In the genomic region with DNA sequence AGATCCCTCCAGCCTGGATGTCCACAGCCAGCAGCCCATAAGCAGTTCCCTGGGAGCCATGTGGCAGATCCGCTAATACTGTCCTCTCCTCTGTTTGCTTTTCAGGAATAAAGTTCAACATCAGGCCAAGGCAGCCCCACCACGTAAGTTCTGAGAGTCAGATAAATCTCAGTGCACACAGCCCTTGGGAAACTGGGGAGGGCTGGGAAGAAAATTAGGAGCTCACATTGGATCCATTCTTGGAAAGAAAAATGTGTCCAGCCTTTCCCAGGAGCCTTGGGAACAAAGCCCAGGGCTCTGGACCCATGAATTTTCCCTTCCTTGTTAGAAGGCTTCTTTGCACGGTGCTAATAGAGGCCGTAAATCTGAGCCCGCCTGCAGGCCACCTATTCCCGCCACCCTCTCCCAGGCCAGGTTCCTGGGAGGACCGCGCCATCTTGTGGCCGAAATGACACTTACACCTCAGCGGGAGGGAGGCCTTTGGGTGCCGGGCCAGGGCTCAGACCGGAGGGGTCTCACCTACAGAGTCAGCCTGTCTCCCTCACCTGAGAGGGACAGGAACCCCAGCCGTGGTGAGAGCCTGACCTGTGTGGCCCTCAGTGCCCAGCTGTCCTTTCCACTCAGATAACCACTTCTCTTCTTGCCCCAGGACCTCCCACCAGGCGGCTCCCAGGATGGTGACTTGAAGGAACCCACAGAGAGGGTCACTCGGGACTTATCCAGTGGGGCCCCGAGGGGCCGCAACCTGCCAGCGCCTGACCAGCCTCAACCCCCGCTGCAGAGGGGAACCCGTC, we compare ENCODE assay signal across 8 cellular contexts. TPM values are rescaled to one million over a fixed set of nuclear protein-coding genes. Genes with fewer than 3 reads are reported as not detected.
DNase-seq lines count a peak whose midpoint lies in the region; ATAC-seq, FAIRE-seq and TF ChIP-seq lines count a peak whose summit lies in the region.

No MANE protein-coding gene starts in this region.

- TF ChIP-seq CTCF in WTC11 (IDR thresholded peaks at IDR 0.05) (peak; percentile 91), bronchial epithelial cell (IDR thresholded peaks at IDR 0.05; ENCODE audit: insufficient read depth, low read length, severe bottlenecking) (peak; percentile 85)

- H3K36me3 Mint-ChIP-seq in WTC11, result no peaks in the 10 kb centered on the region

- CTCF ChIA-PET in WTC11 (lab: Charles Lee), result interaction anchor here (0.6 to 5.5 kb wide), 11 partner anchors 9 to 374 kb away, joined by 3 to 70 read pairs (median 4); no protein-coding TSS in a partner anchor

- H3K27ac Mint-ChIP-seq in WTC11, result no peak overlapping the region

- no peaks in the 10 kb centered on the region; the same call in 1 of the 2 replicates for H3K27me3 Mint-ChIP-seq in WTC11 (ENCODE audit: low read depth)

- H3K4me3 Mint-ChIP-seq in WTC11, result no peak overlapping the region

- no peak overlapping the region for H3K4me3 ChIP-seq in bronchial epithelial cell (ENCODE audit: low read depth, low read length)

- no peak for FAIRE-seq in H54 (lab: Jason Lieb, UNC)
- FAIRE-seq in bronchial epithelial cell (lab: Jason Lieb, UNC), result no peak

- H3K4me1 Mint-ChIP-seq in WTC11, result no peaks in the 10 kb centered on the region

- POLR2A ChIA-PET in WTC11 (lab: Charles Lee), result no interaction called here

- no peak for TF ChIP-seq POLR2A in H54 (IDR thresholded peaks at IDR 0.05; ENCODE audit: low read depth, low read length)

- H3K9me3 Mint-ChIP-seq in WTC11, result no peaks in the 10 kb centered on the region

- DNase-seq in C1 segment of cervical spinal cord (lab: John Stamatoyannopoulos, UW), result peak in 11 of 14 donors; percentile 13 to 82 (median 57)
- peak; percentile 92 for DNase-seq in H54 (ENCODE audit: insufficient read length, low spot score)
- peak; percentile 87 for DNase-seq in NCI-H2196 (lab: John Stamatoyannopoulos, UW; ENCODE audit: unreplicated experiment)
- peak; percentile 81 for DNase-seq in WTC11 (ENCODE audit: low spot score)
- DNase-seq in bronchial epithelial cell (ENCODE audit: low read depth), result peak; percentile 24
- DNase-seq in kidney glomerular epithelial cell (lab: John Stamatoyannopoulos, UW), result peak; percentile 30
- DNase-seq in stimulated activated CD4-positive, alpha-beta T cell treated with anti-CD3 and anti-CD28 coated beads, Interleukin-2, amount 100 ng/mL, for 48 hours, result peak; percentile 77 to 80

- ATAC-seq in WTC11, result peak; percentile 71
- ATAC-seq in HG02884 (IDR thresholded peaks at IDR 0.05; ENCODE audit: unreplicated experiment), result no peak

- H3K27me3 ChIP-seq in bronchial epithelial cell (ENCODE audit: control insufficient read depth, insufficient read depth, low read length), result no peaks in the 10 kb centered on the region

- H3K36me3 ChIP-seq in bronchial epithelial cell (ENCODE audit: control insufficient read depth, insufficient read depth, low read length), result no peaks in the 10 kb centered on the region

TF ChIP-seq in WTC11, 78 proteins besides CTCF, POLR2A, EP300 and RAD21:
- no peak for TF ChIP-seq SMAD4 (CRISPR knock-in tag; IDR thresholded peaks at IDR 0.05)
- TF ChIP-seq, protein P1, sequence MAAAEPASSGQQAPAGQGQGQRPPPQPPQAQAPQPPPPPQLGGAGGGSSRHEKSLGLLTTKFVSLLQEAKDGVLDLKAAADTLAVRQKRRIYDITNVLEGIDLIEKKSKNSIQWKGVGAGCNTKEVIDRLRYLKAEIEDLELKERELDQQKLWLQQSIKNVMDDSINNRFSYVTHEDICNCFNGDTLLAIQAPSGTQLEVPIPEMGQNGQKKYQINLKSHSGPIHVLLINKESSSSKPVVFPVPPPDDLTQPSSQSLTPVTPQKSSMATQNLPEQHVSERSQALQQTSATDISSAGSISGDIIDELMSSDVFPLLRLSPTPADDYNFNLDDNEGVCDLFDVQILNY (CRISPR knock-in tag; IDR thresholded peaks at IDR 0.05), result 0 out of 2 replicates have a peak, but pooled peaks have one; percentile 40
- no peak for TF ChIP-seq ESRRA (CRISPR knock-in tag; IDR thresholded peaks at IDR 0.05; ENCODE audit: borderline replicate concordance)
- TF ChIP-seq, protein P2, sequence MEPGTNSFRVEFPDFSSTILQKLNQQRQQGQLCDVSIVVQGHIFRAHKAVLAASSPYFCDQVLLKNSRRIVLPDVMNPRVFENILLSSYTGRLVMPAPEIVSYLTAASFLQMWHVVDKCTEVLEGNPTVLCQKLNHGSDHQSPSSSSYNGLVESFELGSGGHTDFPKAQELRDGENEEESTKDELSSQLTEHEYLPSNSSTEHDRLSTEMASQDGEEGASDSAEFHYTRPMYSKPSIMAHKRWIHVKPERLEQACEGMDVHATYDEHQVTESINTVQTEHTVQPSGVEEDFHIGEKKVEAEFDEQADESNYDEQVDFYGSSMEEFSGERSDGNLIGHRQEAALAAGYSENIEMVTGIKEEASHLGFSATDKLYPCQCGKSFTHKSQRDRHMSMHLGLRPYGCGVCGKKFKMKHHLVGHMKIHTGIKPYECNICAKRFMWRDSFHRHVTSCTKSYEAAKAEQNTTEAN (CRISPR knock-in tag; IDR thresholded peaks at IDR 0.05), result no peak
- TF ChIP-seq, protein P3, sequence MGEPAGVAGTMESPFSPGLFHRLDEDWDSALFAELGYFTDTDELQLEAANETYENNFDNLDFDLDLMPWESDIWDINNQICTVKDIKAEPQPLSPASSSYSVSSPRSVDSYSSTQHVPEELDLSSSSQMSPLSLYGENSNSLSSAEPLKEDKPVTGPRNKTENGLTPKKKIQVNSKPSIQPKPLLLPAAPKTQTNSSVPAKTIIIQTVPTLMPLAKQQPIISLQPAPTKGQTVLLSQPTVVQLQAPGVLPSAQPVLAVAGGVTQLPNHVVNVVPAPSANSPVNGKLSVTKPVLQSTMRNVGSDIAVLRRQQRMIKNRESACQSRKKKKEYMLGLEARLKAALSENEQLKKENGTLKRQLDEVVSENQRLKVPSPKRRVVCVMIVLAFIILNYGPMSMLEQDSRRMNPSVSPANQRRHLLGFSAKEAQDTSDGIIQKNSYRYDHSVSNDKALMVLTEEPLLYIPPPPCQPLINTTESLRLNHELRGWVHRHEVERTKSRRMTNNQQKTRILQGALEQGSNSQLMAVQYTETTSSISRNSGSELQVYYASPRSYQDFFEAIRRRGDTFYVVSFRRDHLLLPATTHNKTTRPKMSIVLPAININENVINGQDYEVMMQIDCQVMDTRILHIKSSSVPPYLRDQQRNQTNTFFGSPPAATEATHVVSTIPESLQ (CRISPR knock-in tag; IDR thresholded peaks at IDR 0.05), result no peak
- no peak for TF ChIP-seq MYBL2 (CRISPR knock-in tag; IDR thresholded peaks at IDR 0.05)
- peak; percentile 98 for TF ChIP-seq ZNF423 (CRISPR knock-in tag; IDR thresholded peaks at IDR 0.05)
- TF ChIP-seq, protein P4, sequence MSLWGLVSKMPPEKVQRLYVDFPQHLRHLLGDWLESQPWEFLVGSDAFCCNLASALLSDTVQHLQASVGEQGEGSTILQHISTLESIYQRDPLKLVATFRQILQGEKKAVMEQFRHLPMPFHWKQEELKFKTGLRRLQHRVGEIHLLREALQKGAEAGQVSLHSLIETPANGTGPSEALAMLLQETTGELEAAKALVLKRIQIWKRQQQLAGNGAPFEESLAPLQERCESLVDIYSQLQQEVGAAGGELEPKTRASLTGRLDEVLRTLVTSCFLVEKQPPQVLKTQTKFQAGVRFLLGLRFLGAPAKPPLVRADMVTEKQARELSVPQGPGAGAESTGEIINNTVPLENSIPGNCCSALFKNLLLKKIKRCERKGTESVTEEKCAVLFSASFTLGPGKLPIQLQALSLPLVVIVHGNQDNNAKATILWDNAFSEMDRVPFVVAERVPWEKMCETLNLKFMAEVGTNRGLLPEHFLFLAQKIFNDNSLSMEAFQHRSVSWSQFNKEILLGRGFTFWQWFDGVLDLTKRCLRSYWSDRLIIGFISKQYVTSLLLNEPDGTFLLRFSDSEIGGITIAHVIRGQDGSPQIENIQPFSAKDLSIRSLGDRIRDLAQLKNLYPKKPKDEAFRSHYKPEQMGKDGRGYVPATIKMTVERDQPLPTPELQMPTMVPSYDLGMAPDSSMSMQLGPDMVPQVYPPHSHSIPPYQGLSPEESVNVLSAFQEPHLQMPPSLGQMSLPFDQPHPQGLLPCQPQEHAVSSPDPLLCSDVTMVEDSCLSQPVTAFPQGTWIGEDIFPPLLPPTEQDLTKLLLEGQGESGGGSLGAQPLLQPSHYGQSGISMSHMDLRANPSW (CRISPR knock-in tag; conservative IDR thresholded peaks at IDR 0.05; ENCODE audit: low read depth), result no peak
- TF ChIP-seq GTF2I (CRISPR knock-in tag; conservative IDR thresholded peaks at IDR 0.05), result no peak
- TF ChIP-seq NR2C2 (CRISPR knock-in tag; IDR thresholded peaks at IDR 0.05), result no peak
- no peak for TF ChIP-seq CREB1 (CRISPR knock-in tag; IDR thresholded peaks at IDR 0.05)
- no peak for TF ChIP-seq TEAD1 (CRISPR knock-in tag; IDR thresholded peaks at IDR 0.05)
- TF ChIP-seq ZNF232 (CRISPR knock-in tag; IDR thresholded peaks at IDR 0.05), result no peak

RNA-seq across cellular contexts. Expression of a gene that starts 25.2 kb away (rescaled TPM):
- total RNA-seq in WTC11 (2021) (32.7 to 41.5 TPM (median 35.5 TPM) in 3 replicates), bronchial epithelial cell (79.5 and 88.1 TPM in 2 replicates)

Comparison
In these comparisons a context has a peak if more than half of its experiments do, and no peak if none do; other contexts are left out.
1. DNase-seq: peak in every context shown above with its lines; median percentile 92 in H54; 87 in NCI-H2196; 81 in WTC11; 78 in stimulated activated CD4-positive, alpha-beta T cell treated with anti-CD3 and anti-CD28 coated beads, Interleukin-2, amount 100 ng/mL, for 48 hours; 57 in C1 segment of cervical spinal cord; 30 in kidney glomerular epithelial cell; 24 in bronchial epithelial cell.